ENCODE assay signal across 8 cellular contexts in the genomic region with DNA sequence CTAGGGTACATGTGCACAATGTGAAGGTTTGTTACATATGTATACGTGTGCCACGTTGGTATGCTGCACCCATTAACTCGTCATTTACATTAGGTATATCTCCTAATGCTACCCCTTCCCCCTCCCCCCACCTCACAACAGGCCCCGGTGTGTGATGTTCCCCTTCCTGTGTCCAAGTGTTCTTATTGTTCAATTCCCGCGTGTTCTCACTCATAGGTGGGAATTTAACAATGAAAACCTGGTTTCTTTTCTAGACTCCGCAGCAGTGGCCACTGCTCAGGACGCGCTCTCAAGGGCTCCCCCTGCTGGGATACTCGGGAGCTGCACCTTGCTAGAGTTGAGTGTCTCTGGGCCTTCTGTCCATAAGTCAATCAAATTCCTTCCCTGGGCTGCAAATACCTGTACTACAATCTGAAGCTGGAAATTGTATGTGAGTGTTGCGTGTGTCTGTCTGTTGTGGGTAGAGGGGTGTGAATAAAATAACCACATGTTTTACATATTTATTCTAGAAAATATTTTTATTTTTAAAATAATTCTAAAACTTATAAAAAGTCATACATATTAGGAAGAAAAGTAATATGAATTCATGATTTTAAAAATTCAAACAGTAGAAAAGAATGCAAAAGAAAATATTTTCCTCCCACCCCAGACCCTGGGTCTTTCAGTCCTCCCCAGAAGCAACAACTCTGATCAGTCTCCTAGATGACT. TPM values are rescaled to one million over a fixed set of nuclear protein-coding genes. Genes with fewer than 3 reads are reported as not detected.
DNase-seq lines count a peak whose midpoint lies in the region; ATAC-seq and TF ChIP-seq lines count a peak whose summit lies in the region.

No MANE protein-coding gene starts in this region.

- H3K9me3 ChIP-seq in ascending aorta, result no peaks in the 10 kb centered on the region

- no peak overlapping the region for H3K27ac ChIP-seq in ascending aorta

- H3K27me3 ChIP-seq in ascending aorta, result no peaks in the 10 kb centered on the region

- TF ChIP-seq CTCF in AG09319 (IDR thresholded peaks at IDR 0.05; ENCODE audit: low read depth, low read length) (peak; percentile 99), ascending aorta (IDR thresholded peaks at IDR 0.05) (peak; percentile 73 to 99 (median 98))

- H3K36me3 ChIP-seq in ascending aorta, result no peaks in the 10 kb centered on the region

- no peak for DNase-seq in AG09319 (ENCODE audit: extremely low read depth, low read depth)
- DNase-seq in NCI-H1694 treated with DMSO at 0.1 percent for 48 hours (lab: John Stamatoyannopoulos, UW), result peak; percentile 52
- peak; percentile 71 to 91 (median 81) for DNase-seq in T-helper 2 cell
- peak; percentile 28 to 92 for DNase-seq in ascending aorta (ENCODE audit: low spot score in 2 of 2)
- DNase-seq in hippocampal formation (lab: John Stamatoyannopoulos, UW), result peak; percentile 46 to 55
- DNase-seq in sciatic nerve (ENCODE audit: low spot score), result peak; percentile 93

- intact Hi-C loops in ascending aorta (cut with DNase I) (loop anchor here (1.0 to 5.0 kb wide), 2 partner anchors 143 to 300 kb away; a partner anchor contains a TSS), sciatic nerve (cut with DNase I) (no loop called here)

- ATAC-seq in GM21423 (IDR thresholded peaks at IDR 0.05; ENCODE audit: unreplicated experiment) (peak; percentile 64), sciatic nerve (peak; percentile 90), HG02623 (IDR thresholded peaks at IDR 0.05; ENCODE audit: unreplicated experiment) (no peak)

- peak overlapping the region; percentile 56 to 65 for H3K4me3 ChIP-seq in ascending aorta

- H3K4me1 ChIP-seq in ascending aorta, result peaks cover 0 to 2% of the 10 kb centered on the region in 2 donors

RNA-seq across cellular contexts. Expression of a gene that starts 8.2 kb away (rescaled TPM):
- total RNA-seq in ascending aorta, result 17.0 TPM
- 39.1 TPM for total RNA-seq in sciatic nerve

RNA-seq across cellular contexts. Expression of a gene that starts 9.2 kb away (rescaled TPM):
- total RNA-seq in ascending aorta (0.21 TPM), sciatic nerve (0.22 TPM)

RNA-seq across cellular contexts. Expression of a gene that starts 35.5 kb away (rescaled TPM):
- total RNA-seq in ascending aorta (14.8 TPM), sciatic nerve (70.8 TPM)
